Comparison of ENCODE assay signal across 21 cellular contexts in genomic region chr4:172390341-172390740, GRCh38.
DNase-seq lines count a peak whose midpoint lies in the region; ATAC-seq, FAIRE-seq and TF ChIP-seq lines count a peak whose summit lies in the region.
"Had no signal": no experiment of that assay in that cellular context is flagged by ENCODE, and none has a peak within 500 bp of the region (broad histone marks: within the 10 kb centered on the region; RNA-seq: fewer than 3 reads in every experiment).

No MANE protein-coding gene starts in this region.

- TF ChIP-seq CTCF in foreskin fibroblast (IDR thresholded peaks at IDR 0.05; ENCODE audit: low read depth, low read length) = no peak

- no peaks in the 10 kb centered on the region for H3K4me1 ChIP-seq in adipocyte (ENCODE audit: control insufficient read depth, insufficient read depth, low read length)

- no peaks in the 10 kb centered on the region for H3K36me3 ChIP-seq in adipocyte (ENCODE audit: control insufficient read depth, insufficient read depth, low read length, severe bottlenecking)

- H3K9me3 ChIP-seq in adipocyte (ENCODE audit: control insufficient read depth, low read length) = no peaks in the 10 kb centered on the region
- H3K9me3 ChIP-seq: SK-N-SH had no signal

- no peak for FAIRE-seq in HTR-8/SVneo (lab: Jason Lieb, UNC)
- FAIRE-seq: GM12878 had no signal

- ATAC-seq in HG03045 (IDR thresholded peaks at IDR 0.05; ENCODE audit: unreplicated experiment) (no peak), GM19467 (IDR thresholded peaks at IDR 0.05; ENCODE audit: unreplicated experiment) (no peak)
- ATAC-seq: GM12878, PC-3 had no signal

- H3K4me3 ChIP-seq in adipocyte (ENCODE audit: low read length) (no peak overlapping the region), foreskin fibroblast (ENCODE audit: low read depth in 1 of 2, low read length in 2 of 2) (no peak overlapping the region)
- H3K4me3 ChIP-seq: GM12878, GM23248 had no signal

- H3K9ac ChIP-seq in adipocyte (ENCODE audit: low read length) = no peak overlapping the region
- H3K9ac ChIP-seq: GM23248, SK-N-SH had no signal

- peak; percentile 44 for DNase-seq in H4 (ENCODE audit: low spot score)
- DNase-seq in HTR-8/SVneo (ENCODE audit: insufficient read length, low spot score) = peak; percentile 17
- DNase-seq in adipocyte (ENCODE audit: low read depth) = peak; percentile 4
- DNase-seq in foreskin fibroblast = peak; percentile 12 to 64
- no peak for DNase-seq in NCI-H1105 treated with DMSO at 0.1 percent for 48 hours (lab: John Stamatoyannopoulos, UW)
- DNase-seq: CD4-positive, alpha-beta T cell; COR-L47; DMS79; GM23248; HCEC 1CT; KBM-7; NCI-H1694 treated with DMSO at 0.1 percent for 48 hours; NCI-H446; NCI-H526 treated with DMSO at 0.1 percent for 48 hours; PC-3; RPMI8226; SIG-M5; SK-N-SH had no signal

- no peaks in the 10 kb centered on the region for H3K27me3 ChIP-seq in adipocyte (replicated peaks; ENCODE audit: control insufficient read depth, insufficient read depth, low read length)
